2 cellular contexts compared by ENCODE assay signal in the genomic region with DNA sequence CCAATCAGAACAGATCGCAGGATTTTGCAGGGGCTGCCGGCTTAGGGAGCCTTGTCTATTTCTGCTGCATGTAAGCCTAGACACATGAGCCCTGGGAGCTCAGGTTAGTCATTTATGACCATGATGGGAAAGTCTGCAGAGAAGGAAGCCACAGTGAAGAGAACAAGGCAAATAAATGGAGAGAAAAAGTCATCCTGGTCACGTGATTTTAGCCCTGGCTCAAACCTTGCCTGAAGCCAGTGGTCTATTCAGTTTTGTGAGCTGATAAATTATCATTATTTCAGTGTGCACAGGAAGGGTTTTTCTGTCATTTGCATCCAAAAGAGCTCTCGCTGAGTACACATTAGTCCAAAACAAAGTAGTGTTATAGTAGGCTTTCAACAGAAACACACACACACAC.
TF ChIP-seq lines count a peak whose summit lies in the region.

No MANE protein-coding gene starts in this region.

TF ChIP-seq in HepG2, 621 proteins besides CTCF, POLR2A, EP300 and RAD21 (continued from another document):
- TF ChIP-seq BRD4 (CRISPR knock-in tag; IDR thresholded peaks at IDR 0.05) = no peak
- TF ChIP-seq ZBTB8A (CRISPR knock-in tag; IDR thresholded peaks at IDR 0.05; ENCODE audit: borderline replicate concordance, low read depth) = no peak
- no peak for TF ChIP-seq GATA4 (IDR thresholded peaks at IDR 0.05; ENCODE audit: borderline replicate concordance, low read depth)
- TF ChIP-seq RAD51 (IDR thresholded peaks at IDR 0.05; ENCODE audit: borderline replicate concordance) = peak; percentile 61; the same call in 1 of the 2 replicates
- TF ChIP-seq REL (CRISPR knock-in tag; conservative IDR thresholded peaks at IDR 0.05) = no peak
- TF ChIP-seq, protein P1, sequence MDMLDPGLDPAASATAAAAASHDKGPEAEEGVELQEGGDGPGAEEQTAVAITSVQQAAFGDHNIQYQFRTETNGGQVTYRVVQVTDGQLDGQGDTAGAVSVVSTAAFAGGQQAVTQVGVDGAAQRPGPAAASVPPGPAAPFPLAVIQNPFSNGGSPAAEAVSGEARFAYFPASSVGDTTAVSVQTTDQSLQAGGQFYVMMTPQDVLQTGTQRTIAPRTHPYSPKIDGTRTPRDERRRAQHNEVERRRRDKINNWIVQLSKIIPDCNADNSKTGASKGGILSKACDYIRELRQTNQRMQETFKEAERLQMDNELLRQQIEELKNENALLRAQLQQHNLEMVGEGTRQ (IDR thresholded peaks at IDR 0.05; ENCODE audit: low read depth, low read length) = peak; percentile 48
- TF ChIP-seq, protein P1 (CRISPR knock-in tag; IDR thresholded peaks at IDR 0.05; ENCODE audit: borderline replicate concordance) = no peak
- TF ChIP-seq ATF7-NPFF (CRISPR knock-in tag; IDR thresholded peaks at IDR 0.05; ENCODE audit: low read depth) = no peak
- no peak for TF ChIP-seq POLR2AphosphoS5 (IDR thresholded peaks at IDR 0.05; ENCODE audit: low read depth, low read length)

TF ChIP-seq in WTC11, 78 proteins besides CTCF, POLR2A, EP300 and RAD21 (continued from another document):
- TF ChIP-seq, protein P2, sequence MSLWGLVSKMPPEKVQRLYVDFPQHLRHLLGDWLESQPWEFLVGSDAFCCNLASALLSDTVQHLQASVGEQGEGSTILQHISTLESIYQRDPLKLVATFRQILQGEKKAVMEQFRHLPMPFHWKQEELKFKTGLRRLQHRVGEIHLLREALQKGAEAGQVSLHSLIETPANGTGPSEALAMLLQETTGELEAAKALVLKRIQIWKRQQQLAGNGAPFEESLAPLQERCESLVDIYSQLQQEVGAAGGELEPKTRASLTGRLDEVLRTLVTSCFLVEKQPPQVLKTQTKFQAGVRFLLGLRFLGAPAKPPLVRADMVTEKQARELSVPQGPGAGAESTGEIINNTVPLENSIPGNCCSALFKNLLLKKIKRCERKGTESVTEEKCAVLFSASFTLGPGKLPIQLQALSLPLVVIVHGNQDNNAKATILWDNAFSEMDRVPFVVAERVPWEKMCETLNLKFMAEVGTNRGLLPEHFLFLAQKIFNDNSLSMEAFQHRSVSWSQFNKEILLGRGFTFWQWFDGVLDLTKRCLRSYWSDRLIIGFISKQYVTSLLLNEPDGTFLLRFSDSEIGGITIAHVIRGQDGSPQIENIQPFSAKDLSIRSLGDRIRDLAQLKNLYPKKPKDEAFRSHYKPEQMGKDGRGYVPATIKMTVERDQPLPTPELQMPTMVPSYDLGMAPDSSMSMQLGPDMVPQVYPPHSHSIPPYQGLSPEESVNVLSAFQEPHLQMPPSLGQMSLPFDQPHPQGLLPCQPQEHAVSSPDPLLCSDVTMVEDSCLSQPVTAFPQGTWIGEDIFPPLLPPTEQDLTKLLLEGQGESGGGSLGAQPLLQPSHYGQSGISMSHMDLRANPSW (CRISPR knock-in tag; conservative IDR thresholded peaks at IDR 0.05; ENCODE audit: low read depth) = no peak
